24 cellular contexts compared by ENCODE assay signal in the genomic region with DNA sequence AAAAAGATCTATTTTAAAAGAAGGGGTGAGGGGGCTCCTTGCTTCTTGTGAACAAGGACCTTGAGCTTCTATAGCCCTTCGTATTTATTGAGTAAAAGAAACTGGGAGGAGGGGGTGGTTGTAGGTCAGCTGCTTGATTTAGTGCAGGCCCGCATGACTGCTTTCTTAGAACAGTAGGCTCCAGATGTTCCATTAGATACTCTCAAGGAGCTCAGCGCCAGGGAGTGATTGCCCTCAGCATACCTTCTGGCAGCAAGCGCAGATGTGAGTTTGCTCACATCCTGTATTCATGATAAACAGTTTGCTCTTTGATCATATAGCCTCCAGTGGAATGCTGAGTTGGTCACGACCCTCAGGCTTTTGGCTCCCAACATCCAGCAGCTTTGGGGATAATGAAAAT.
"Had no signal": no experiment of that assay in that cellular context is flagged by ENCODE, and none has a peak within 500 bp of the region (broad histone marks: within the 10 kb centered on the region; RNA-seq: fewer than 3 reads in every experiment).

No MANE protein-coding gene starts in this region.

- H3K36me3 ChIP-seq: adrenal gland, left lung, neural progenitor cell, sigmoid colon, vagina had no signal

- H3K27me3 ChIP-seq: adrenal gland, left lung, neural progenitor cell, sigmoid colon, vagina had no signal

- H3K4me1 ChIP-seq: adrenal gland, left lung, neural progenitor cell, sigmoid colon, vagina had no signal

- H3K27ac ChIP-seq: adrenal gland, left lung, neural progenitor cell, sigmoid colon, vagina had no signal

- ATAC-seq: activated CD4-positive, alpha-beta T cell treated with anti-CD3 and anti-CD28 coated beads for 36 hours; activated naive CD4-positive, alpha-beta T cell treated with anti-CD3 and anti-CD28 coated beads, Interleukin-2, amount 50 U/mL, for 72 hours; activated T-helper 17 cell treated with anti-CD3 and anti-CD28 coated beads, Interleukin-2, amount 50 U/mL, for 72 hours; left lung; naive thymus-derived CD4-positive, alpha-beta T cell; stimulated activated naive B cell treated with anti-CD40 and anti-IgM and Interleukin-4, amounts not matched to agents 10 μg/mL and 1 μg/mL and 100 μg/mL, for 72 hours; WTC11 had no signal

- H3K9me3 ChIP-seq: adrenal gland, vagina had no signal

- DNase-seq: activated CD4-positive, alpha-beta T cell treated with anti-CD3 and anti-CD28 coated beads for 36 hours; activated CD4-positive, alpha-beta T cell treated with anti-CD3 and anti-CD28 coated beads, Interleukin-2, amount 50 U/mL, for 4 hours; activated CD8-positive, alpha-beta memory T cell treated with anti-CD3 and anti-CD28 coated beads for 24 hours; activated CD8-positive, alpha-beta memory T cell treated with anti-CD3 and anti-CD28 coated beads, Interleukin-2, amount 50 U/mL, for 4 hours; activated T-cell treated with anti-CD3 and anti-CD28 coated beads, Interleukin-2, amount 50 U/mL, for 24 hours; effector CD4-positive, alpha-beta T cell; erythroblast; left lung; naive thymus-derived CD4-positive, alpha-beta T cell; retina; sigmoid colon; stimulated activated CD4-positive, alpha-beta T cell treated with anti-CD3 and anti-CD28 coated beads, Interleukin-2, amount 100 ng/mL, for 48 hours; stimulated activated CD8-positive, alpha-beta memory T cell treated with anti-CD3 and anti-CD28 coated beads, Interleukin-4, amount 100 ng/mL, for 48 hours; stimulated activated naive B cell treated with anti-CD40 and anti-IgM and Interleukin-4, amounts not matched to agents 10 μg/mL and 1 μg/mL and 100 μg/mL, for 72 hours; T-helper 1 cell had no signal

- FAIRE-seq: astrocyte had no signal

- H3K4me3 ChIP-seq: adrenal gland, left lung, lung, neural progenitor cell, sigmoid colon, smooth muscle cell, vagina had no signal

- H2AFZ ChIP-seq: neural progenitor cell had no signal

- H3K4me2 ChIP-seq: neural progenitor cell, smooth muscle cell had no signal

- H3K9ac ChIP-seq: neural progenitor cell had no signal
